In the genomic region with DNA sequence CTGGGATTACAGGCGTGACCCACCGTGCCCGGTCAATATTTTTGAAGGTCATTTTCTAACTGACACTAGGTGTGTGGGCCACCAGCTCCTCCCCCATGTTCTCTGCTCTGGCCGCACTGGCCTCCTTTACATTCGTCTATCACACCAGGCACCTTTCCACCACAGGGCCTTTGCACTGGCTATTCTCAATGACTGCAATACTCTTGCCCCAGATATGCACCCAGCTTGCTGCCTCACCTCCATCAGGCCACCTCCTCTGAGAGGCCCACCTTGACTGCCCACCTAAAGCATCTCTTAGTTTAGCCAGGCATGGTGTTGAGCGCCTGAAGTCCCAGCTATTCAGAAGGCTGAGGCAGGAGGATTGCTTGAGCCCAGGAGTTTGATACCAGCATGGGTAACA, we compare ENCODE assay signal across 31 cellular contexts. TPM values are rescaled to one million over a fixed set of nuclear protein-coding genes. Genes with fewer than 3 reads are reported as not detected.
"Had no signal": no experiment of that assay in that cellular context is flagged by ENCODE, and none has a peak within 500 bp of the region (broad histone marks: within the 10 kb centered on the region; RNA-seq: fewer than 3 reads in every experiment).

No MANE protein-coding gene starts in this region.

- H3K27me3 Mint-ChIP-seq: effector memory CD8-positive, alpha-beta T cell; naive B cell had no signal

- H3K27ac ChIP-seq: epithelial cell of prostate, esophagus squamous epithelium, gastrocnemius medialis, heart right ventricle, left lung, lower lobe of right lung had no signal

- H3K4me3 ChIP-seq: esophagus squamous epithelium, gastrocnemius medialis, heart right ventricle, left lung, lower lobe of right lung, mucosa of descending colon had no signal

- H3K9me3 Mint-ChIP-seq: dendritic cell treated with granulocyte-macrophage colony-stimulating factor and Interleukin-4, amounts not matched to agents 40 ng/mL and 50 ng/mL, for 4 days; effector memory CD8-positive, alpha-beta T cell; endodermal cell; mesothelial cell of epicardium; naive thymus-derived CD8-positive, alpha-beta T cell had no signal

- DNase-seq: cortex of kidney; effector CD8-positive, alpha-beta T cell; effector memory CD8-positive, alpha-beta T cell; endodermal cell; erythroblast; esophagus squamous epithelium; foreskin fibroblast; foreskin melanocyte; gastrocnemius medialis; glutamatergic neuron; head of caudate nucleus; heart right ventricle; hippocampal formation; left cardiac atrium; left ventricle myocardium superior; lower lobe of right lung; mesenchymal stem cell; mucosa of descending colon; naive B cell; naive thymus-derived CD8-positive, alpha-beta T cell had no signal

- H3K4me3 Mint-ChIP-seq: dendritic cell treated with granulocyte-macrophage colony-stimulating factor and Interleukin-4, amounts not matched to agents 40 ng/mL and 50 ng/mL, for 4 days; effector memory CD8-positive, alpha-beta T cell; endodermal cell; mesothelial cell of epicardium; naive B cell; naive thymus-derived CD8-positive, alpha-beta T cell had no signal

- H3K36me3 ChIP-seq: esophagus squamous epithelium, gastrocnemius medialis, heart right ventricle, left lung, lower lobe of right lung had no signal

- H3K4me1 Mint-ChIP-seq: endodermal cell, naive B cell had no signal

- H3K36me3 Mint-ChIP-seq: mesothelial cell of epicardium; naive B cell; naive thymus-derived CD8-positive, alpha-beta T cell had no signal

- H3K27ac Mint-ChIP-seq: dendritic cell treated with granulocyte-macrophage colony-stimulating factor and Interleukin-4, amounts not matched to agents 40 ng/mL and 50 ng/mL, for 4 days; effector memory CD8-positive, alpha-beta T cell; endodermal cell; mesothelial cell of epicardium; naive thymus-derived CD8-positive, alpha-beta T cell had no signal

- ATAC-seq: effector memory CD8-positive, alpha-beta T cell; esophagus mucosa; gastrocnemius medialis; heart right ventricle; left cardiac atrium; left lung; left ventricle myocardium superior; lower lobe of right lung; mucosa of descending colon; naive thymus-derived CD8-positive, alpha-beta T cell had no signal

- H3K9me3 ChIP-seq: esophagus squamous epithelium, gastrocnemius medialis, heart right ventricle, left lung, lower lobe of right lung, mucosa of descending colon had no signal

- H3K27me3 ChIP-seq: gastrocnemius medialis had no signal

- FAIRE-seq: endometrium, islet of Langerhans, keratinocyte had no signal

RNA-seq across cellular contexts. Expression of gene SULT2B1, which starts 10.2 kb away (rescaled TPM):
- total RNA-seq: gastrocnemius medialis; glomerular endothelial cell; lung microvascular endothelial cell; myocyte; naive thymus-derived CD8-positive, alpha-beta T cell had no signal

RNA-seq across cellular contexts. Expression of gene LMTK3, which starts 30.2 kb away (rescaled TPM):
- total RNA-seq: gastrocnemius medialis, glomerular endothelial cell, lung microvascular endothelial cell had no signal
